ENCODE assay signal across 19 cellular contexts in genomic region chr7:55183897-55184296, GRCh38.
DNase-seq lines count a peak whose midpoint lies in the region; ATAC-seq and TF ChIP-seq lines count a peak whose summit lies in the region.
"Had no signal": no experiment of that assay in that cellular context is flagged by ENCODE, and none has a peak within 500 bp of the region (broad histone marks: within the 10 kb centered on the region; RNA-seq: fewer than 3 reads in every experiment).

No MANE protein-coding gene starts in this region.

- H3K4me1 Mint-ChIP-seq in chondrocyte (ENCODE audit: low read depth), result peaks cover 44% of the 10 kb centered on the region
- H3K4me1 Mint-ChIP-seq: CD4-positive, CD25-positive, alpha-beta regulatory T cell had no signal

- no peak for ATAC-seq in RWPE2 (ENCODE audit: low read depth)
- no peak for ATAC-seq in GM18511 (IDR thresholded peaks at IDR 0.05; ENCODE audit: unreplicated experiment)
- ATAC-seq: A549, GM12878, GM23338 had no signal

- in situ Hi-C loops in KBM-7 (cut with MboI; ENCODE audit: low pct_unique_long_range_greater_than_20kb, low sequenced_read_pairs), result no loop called here

- H3K79me2 ChIP-seq in ACC112 (ENCODE audit: control insufficient read depth, insufficient read depth, low read length, unreplicated experiment), result no peaks in the 10 kb centered on the region

- peaks cover 22% of the 10 kb centered on the region for H3K4me1 ChIP-seq in ACC112 (ENCODE audit: control insufficient read depth, insufficient read depth, low read length, unreplicated experiment)
- H3K4me1 ChIP-seq in RWPE2 (ENCODE audit: insufficient read depth, poor library complexity, severe bottlenecking), result peaks cover 18% of the 10 kb centered on the region
- H3K4me1 ChIP-seq: HAP-1 had no signal

- no peak for DNase-seq in RWPE2 (ENCODE audit: low spot score)
- DNase-seq in islet precursor cell, result peak; percentile 23
- no peak for DNase-seq in H7
- no peak for DNase-seq in KBM-7
- no peak for DNase-seq in chondrocyte (ENCODE audit: low spot score)
- DNase-seq: AML-193; Calu3; CD4-positive, CD25-positive, alpha-beta regulatory T cell; DMS 273 treated with DMSO at 0.1 percent for 48 hours; DMS79; KG1 had no signal

- no peaks in the 10 kb centered on the region for H3K9me3 Mint-ChIP-seq in chondrocyte (ENCODE audit: low read depth)
- H3K9me3 Mint-ChIP-seq: CD4-positive, CD25-positive, alpha-beta regulatory T cell; GM23338 had no signal

- H3K4me3 Mint-ChIP-seq in chondrocyte (ENCODE audit: unreplicated experiment), result no peak overlapping the region
- H3K4me3 Mint-ChIP-seq: CD4-positive, CD25-positive, alpha-beta regulatory T cell; GM23338 had no signal

- H3K27ac ChIP-seq in ACC112 (ENCODE audit: low read depth, low read length) (peak overlapping the region; percentile 93; the same call in 1 of the 2 replicates), C4-2B (peak overlapping the region; percentile 12), RWPE2 (ENCODE audit: poor library complexity, severe bottlenecking) (peak overlapping the region; percentile 81)
- H3K27ac ChIP-seq: BLaER1 had no signal

- H3K36me3 ChIP-seq in ACC112 (ENCODE audit: insufficient read depth, low read length), result peaks cover 27% of the 10 kb centered on the region; the same call in 1 of the 2 replicates
- peaks cover 98% of the 10 kb centered on the region for H3K36me3 ChIP-seq in RWPE2 (ENCODE audit: low read depth)
- H3K36me3 ChIP-seq in H7 (replicated peaks; ENCODE audit: control insufficient read depth, insufficient read depth, low read length), result no peaks in the 10 kb centered on the region
- H3K36me3 ChIP-seq: BLaER1, HAP-1 had no signal

- no peaks in the 10 kb centered on the region for H3K27me3 Mint-ChIP-seq in chondrocyte (ENCODE audit: low read depth)

- H2AFZ ChIP-seq in ACC112 (ENCODE audit: low read length, unreplicated experiment), result no peak overlapping the region
- H2AFZ ChIP-seq: GM23338 had no signal

- peaks cover 13% of the 10 kb centered on the region for H3K36me3 Mint-ChIP-seq in chondrocyte (ENCODE audit: low read depth)
- H3K36me3 Mint-ChIP-seq: CD4-positive, CD25-positive, alpha-beta regulatory T cell had no signal

- no peaks in the 10 kb centered on the region for H3K27me3 ChIP-seq in ACC112 (ENCODE audit: insufficient read depth, low read length)
- H3K27me3 ChIP-seq in RWPE2 (ENCODE audit: insufficient read depth, poor library complexity, severe bottlenecking), result no peaks in the 10 kb centered on the region
- no peaks in the 10 kb centered on the region; the same call in 1 of the 2 replicates for H3K27me3 ChIP-seq in H7 (ENCODE audit: control insufficient read depth, insufficient read depth, low read length)
- H3K27me3 ChIP-seq: BLaER1 had no signal

- no peaks in the 10 kb centered on the region for H3K9me3 ChIP-seq in RWPE2 (ENCODE audit: severe bottlenecking)
- H3K9me3 ChIP-seq: A549, BLaER1, HAP-1 had no signal

- TF ChIP-seq CTCF in C4-2B (conservative IDR thresholded peaks at IDR 0.05) (no peak), RWPE2 (IDR thresholded peaks at IDR 0.05; ENCODE audit: poor library complexity, severe bottlenecking) (no peak), chondrocyte (IDR thresholded peaks at IDR 0.05) (no peak)

- no peak overlapping the region for H3K4me3 ChIP-seq in ACC112 (ENCODE audit: low read depth, low read length)
- no peak overlapping the region for H3K4me3 ChIP-seq in RWPE2 (ENCODE audit: severe bottlenecking)
- no peak overlapping the region for H3K4me3 ChIP-seq in H7 (ENCODE audit: insufficient read depth, low read depth, low read length)
- H3K4me3 ChIP-seq: A549, BLaER1, GM12878, GM23338, HAP-1 had no signal

- no peak overlapping the region for H3K27ac Mint-ChIP-seq in chondrocyte (ENCODE audit: unreplicated experiment)
- H3K27ac Mint-ChIP-seq: GM23338 had no signal

Comparison
In these comparisons a context has a peak if more than half of its experiments do, and no peak if none do; other contexts are left out.
1. H3K27ac ChIP-seq: peak in every context shown above with its lines; median percentile 93 in ACC112; 81 in RWPE2; 12 in C4-2B.